ENCODE assay signal across 11 cellular contexts in the genomic region with DNA sequence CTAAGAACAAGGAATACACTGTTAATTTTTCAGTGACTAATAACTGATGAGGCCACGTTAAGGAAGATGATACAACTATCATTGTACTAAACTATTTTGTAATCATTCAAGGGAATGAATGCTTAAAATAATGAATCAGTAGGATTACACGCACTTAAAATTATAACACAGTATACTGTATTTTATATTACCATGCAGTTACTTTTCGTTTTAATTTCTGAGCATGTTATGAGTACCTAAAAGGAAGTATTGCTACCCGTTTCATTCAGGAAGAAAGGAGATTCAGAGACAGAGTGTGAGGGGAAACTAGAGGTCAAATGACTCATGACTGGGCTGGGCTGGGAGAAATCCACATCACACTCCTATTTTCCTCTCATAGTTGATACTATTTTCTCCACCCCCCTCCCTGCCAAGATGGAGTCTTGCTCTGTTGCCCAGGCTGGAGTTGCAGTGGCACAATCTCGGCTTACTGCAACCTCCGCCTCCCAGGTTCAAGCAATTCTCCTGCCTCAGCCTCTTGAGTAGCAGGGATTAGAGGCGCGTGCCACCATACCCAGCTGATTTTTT.
A peak's percentile ranks its signal among the peaks of the same experiment; 100 is the strongest.
DNase-seq lines count a peak whose midpoint lies in the region; ATAC-seq, FAIRE-seq and TF ChIP-seq lines count a peak whose summit lies in the region.
"Had no signal": no experiment of that assay in that cellular context is flagged by ENCODE, and none has a peak within 500 bp of the region (broad histone marks: within the 10 kb centered on the region; RNA-seq: fewer than 3 reads in every experiment).

No MANE protein-coding gene starts in this region.

- TF ChIP-seq CTCF in RWPE2 (IDR thresholded peaks at IDR 0.05; ENCODE audit: poor library complexity, severe bottlenecking) (no peak), fibroblast of mammary gland (conservative IDR thresholded peaks at IDR 0.05; ENCODE audit: control insufficient read depth, insufficient read depth, low read depth, low read length) (no peak), GM13976 (IDR thresholded peaks at IDR 0.05; ENCODE audit: borderline replicate concordance, control extremely low read depth, extremely low read depth, insufficient read depth, missing control alignments) (no peak)

- DNase-seq in left ventricle myocardium superior (no peak), cardiac septum (ENCODE audit: low spot score) (no peak), RWPE2 (ENCODE audit: low spot score) (no peak), fibroblast of mammary gland (ENCODE audit: low read depth) (peak; percentile 82), urothelium cell line (ENCODE audit: low spot score) (peak; percentile 69), GM13976 (ENCODE audit: low spot score) (no peak)
- DNase-seq: activated CD4-positive, alpha-beta T cell treated with anti-CD3 and anti-CD28 coated beads, Interleukin-2, amount 10 ng/mL, durations not matched to agents 7 days and 5 days; NCI-H2227 treated with DMSO at 0.1 percent for 48 hours had no signal

- ATAC-seq in left ventricle myocardium superior (peak; percentile 37), RWPE2 (ENCODE audit: low read depth) (peak; percentile 72), GM18909 (IDR thresholded peaks at IDR 0.05; ENCODE audit: poor library complexity, unreplicated experiment) (no peak), HG02798 (IDR thresholded peaks at IDR 0.05; ENCODE audit: poor library complexity, unreplicated experiment) (no peak)

- no peaks in the 10 kb centered on the region for H3K36me3 ChIP-seq in RWPE2 (ENCODE audit: low read depth)

- in situ Hi-C loops in GM13976 (cut with MboI; ENCODE audit: low sequenced_read_pairs, unreplicated experiment) = no loop called here

- no peaks in the 10 kb centered on the region for H3K27me3 ChIP-seq in RWPE2 (ENCODE audit: insufficient read depth, poor library complexity, severe bottlenecking)

- H3K27ac ChIP-seq in RWPE2 (ENCODE audit: poor library complexity, severe bottlenecking) = peak overlapping the region; percentile 98
- H3K27ac ChIP-seq: C4-2B had no signal

- peaks cover 39% of the 10 kb centered on the region for H3K4me1 ChIP-seq in RWPE2 (ENCODE audit: insufficient read depth, poor library complexity, severe bottlenecking)

- H3K4me3 ChIP-seq in RWPE2 (ENCODE audit: severe bottlenecking) (no peak overlapping the region), fibroblast of mammary gland (ENCODE audit: control insufficient read depth, low read depth, low read length) (no peak overlapping the region)

- FAIRE-seq in urothelium cell line (lab: Jason Lieb, UNC) = no peak

- intact Hi-C loops in left ventricle myocardium superior (cut with micrococcal nuclease) = no loop called here
- intact Hi-C loops in cardiac septum (cut with DNase I) = no loop called here

- no peaks in the 10 kb centered on the region for H3K9me3 ChIP-seq in RWPE2 (ENCODE audit: severe bottlenecking)

Comparison
In these comparisons a context has a peak if more than half of its experiments do, and no peak if none do; other contexts are left out.
1. ATAC-seq: peak in left ventricle myocardium superior (single experiment) and RWPE2 (single experiment); none in GM18909 (single experiment) and HG02798 (single experiment).
2. DNase-seq: peak in fibroblast of mammary gland (single experiment) and urothelium cell line (single experiment); none in left ventricle myocardium superior (single experiment), cardiac septum (single experiment), RWPE2 (single experiment) and GM13976 (single experiment).